In genomic region chr17:60135160-60135950, GRCh38 we compare ENCODE assay signal across 8 cellular contexts. TPM values are rescaled to one million over a fixed set of nuclear protein-coding genes. Genes with fewer than 3 reads are reported as not detected.
DNase-seq lines count a peak whose midpoint lies in the region; ATAC-seq lines count a peak whose summit lies in the region.

No MANE protein-coding gene starts in this region.

- H3K36me3 ChIP-seq in mesenchymal stem cell (ENCODE audit: control insufficient read depth in 1 of 2, insufficient read depth in 2 of 2, low read depth in 1 of 2, low read length in 2 of 2) = peaks cover 5 to 12% of the 10 kb centered on the region in 2 experiments

- H3K14ac ChIP-seq in mesenchymal stem cell (ENCODE audit: low read length in 2 of 2) = no peak overlapping the region

- no peak overlapping the region for H2BK5ac ChIP-seq in mesenchymal stem cell (ENCODE audit: low read depth, low read length, poor library complexity, severe bottlenecking)

- peak; percentile 88 for ATAC-seq in GM19035 (IDR thresholded peaks at IDR 0.05; ENCODE audit: unreplicated experiment)
- peak; percentile 71 for ATAC-seq in HG03378 (IDR thresholded peaks at IDR 0.05; ENCODE audit: unreplicated experiment)
- peak; percentile 91 for ATAC-seq in effector memory CD8-positive, alpha-beta T cell (replicated peaks)

- H3K4me3 Mint-ChIP-seq in effector memory CD8-positive, alpha-beta T cell = peak overlapping the region; percentile 91 to 95

- H3K18ac ChIP-seq in mesenchymal stem cell (ENCODE audit: low read depth in 1 of 2, low read length in 2 of 2) = peak overlapping the region in 1 of 2 experiments; percentile 82

- no peaks in the 10 kb centered on the region for H3K9me3 ChIP-seq in mesenchymal stem cell (ENCODE audit: control insufficient read depth, low read length)

- peaks cover 25 to 33% of the 10 kb centered on the region in 2 donors for H3K4me1 Mint-ChIP-seq in effector memory CD8-positive, alpha-beta T cell (ENCODE audit: low read depth in 2 of 2)

- peak overlapping the region; percentile 90 for H3K9ac ChIP-seq in mesenchymal stem cell (ENCODE audit: low read length)

- peaks cover 5% of the 10 kb centered on the region for H3K36me3 Mint-ChIP-seq in effector memory CD8-positive, alpha-beta T cell (ENCODE audit: insufficient read depth)

- peak overlapping the region; percentile 97 for H3K4me2 ChIP-seq in mesenchymal stem cell (ENCODE audit: low read length, poor library complexity, severe bottlenecking)

- H4K91ac ChIP-seq in mesenchymal stem cell (ENCODE audit: low read length) = peak overlapping the region; percentile 8

- H3K27me3 Mint-ChIP-seq in effector memory CD8-positive, alpha-beta T cell = peaks cover 34 to 60% of the 10 kb centered on the region in 2 donors

- peaks cover 31 to 43% of the 10 kb centered on the region in 2 experiments for H3K27me3 ChIP-seq in mesenchymal stem cell (ENCODE audit: control insufficient read depth in 1 of 2, insufficient read depth in 1 of 2, low read length in 2 of 2)

- peaks cover 22% of the 10 kb centered on the region for H3K4me1 ChIP-seq in mesenchymal stem cell (ENCODE audit: control insufficient read depth, insufficient read depth, low read depth, low read length)

- peak overlapping the region; percentile 33 to 66 for H3K27ac Mint-ChIP-seq in effector memory CD8-positive, alpha-beta T cell

- H2BK120ac ChIP-seq in mesenchymal stem cell (ENCODE audit: low read depth, low read length) = no peak overlapping the region

- H3K4ac ChIP-seq in mesenchymal stem cell (ENCODE audit: low read depth in 1 of 2, low read length in 2 of 2) = peak overlapping the region in 1 of 2 experiments; percentile 89

- H3K23ac ChIP-seq in mesenchymal stem cell (ENCODE audit: low read length in 2 of 2) = peak overlapping the region in 1 of 2 experiments; percentile 86

- H2AK5ac ChIP-seq in mesenchymal stem cell (ENCODE audit: low read length, severe bottlenecking) = no peak overlapping the region

- H4K8ac ChIP-seq in mesenchymal stem cell (ENCODE audit: low read length) = no peak overlapping the region

- peak overlapping the region; percentile 6 for H3K27ac ChIP-seq in mesenchymal stem cell (ENCODE audit: low read length, poor library complexity, severe bottlenecking)

- H2BK15ac ChIP-seq in mesenchymal stem cell (ENCODE audit: low read depth, poor library complexity, severe bottlenecking) = no peak overlapping the region

- DNase-seq in AG20443 (ENCODE audit: low spot score) (peak; percentile 99), NCI-H774 (lab: John Stamatoyannopoulos, UW) (peak; percentile 90), mesenchymal stem cell (peak; percentile 93)
- DNase-seq in activated CD8-positive, alpha-beta memory T cell treated with anti-CD3 and anti-CD28 coated beads for 4 hours (ENCODE audit: low read depth in 2 of 2) = peak; percentile 55 to 57
- peak; percentile 52 to 59 (median 57) for DNase-seq in effector memory CD8-positive, alpha-beta T cell
- DNase-seq in stimulated activated CD8-positive, alpha-beta memory T cell treated with anti-CD3 and anti-CD28 coated beads, Interleukin-12 subunit alpha, Interleukin-12 subunit beta, amount 100 ng/mL, for 24 hours (ENCODE audit: extremely low read depth) = peak; percentile 45

- 4% methylated on average over 53 of the region's 53 CpGs for WGBS in mesenchymal stem cell

- peak overlapping the region in 1 of 2 experiments; percentile 57 for H2BK12ac ChIP-seq in mesenchymal stem cell (ENCODE audit: low read length in 2 of 2)

- peak overlapping the region; percentile 67 to 91 for H3K4me3 ChIP-seq in mesenchymal stem cell (ENCODE audit: insufficient read depth in 1 of 2, low read depth in 1 of 2, low read length in 2 of 2)

- peak overlapping the region; percentile 97 for H2AFZ ChIP-seq in mesenchymal stem cell (ENCODE audit: low read depth, low read length)

- H3K9me3 Mint-ChIP-seq in effector memory CD8-positive, alpha-beta T cell = no peaks in the 10 kb centered on the region

- H3K79me1 ChIP-seq in mesenchymal stem cell (replicated peaks; ENCODE audit: low read length, poor library complexity, severe bottlenecking) = peaks cover 10% of the 10 kb centered on the region

RNA-seq across cellular contexts. Expression of gene CA4, which starts 14.4 kb away (rescaled TPM):
- polyA plus RNA-seq in mesenchymal stem cell (2013, experiment 1 of 2) = not detected
- not detected for polyA plus RNA-seq in mesenchymal stem cell (2013, experiment 2 of 2)

RNA-seq across cellular contexts. Expression of gene HEATR6, which starts 56.6 kb away (rescaled TPM):
- polyA plus RNA-seq in mesenchymal stem cell (2013, experiment 1 of 2) = 9.4 TPM
- 9.5 TPM for polyA plus RNA-seq in mesenchymal stem cell (2013, experiment 2 of 2)

Comparison
In these comparisons a context has a peak if more than half of its experiments do, and no peak if none do; other contexts are left out.
1. Peak in every context shown above with its lines: DNase-seq, ATAC-seq, H3K4me3 ChIP-seq and H3K27ac ChIP-seq.
2. DNase-seq: peak in every context shown above with its lines; median percentile 99 in AG20443; 93 in mesenchymal stem cell; 90 in NCI-H774; 57 in effector memory CD8-positive, alpha-beta T cell; 56 in activated CD8-positive, alpha-beta memory T cell treated with anti-CD3 and anti-CD28 coated beads for 4 hours; 45 in stimulated activated CD8-positive, alpha-beta memory T cell treated with anti-CD3 and anti-CD28 coated beads, Interleukin-12 subunit alpha, Interleukin-12 subunit beta, amount 100 ng/mL, for 24 hours.